Comparison of ENCODE assay signal across 7 cellular contexts in genomic region chr20:44965651-44966029, GRCh38. TPM values are rescaled to one million over a fixed set of nuclear protein-coding genes. Genes with fewer than 3 reads are reported as not detected.
DNase-seq lines count a peak whose midpoint lies in the region; ATAC-seq and TF ChIP-seq lines count a peak whose summit lies in the region.

No MANE protein-coding gene starts in this region.

- H3K4me1 ChIP-seq in HUES48 (ENCODE audit: control insufficient read depth, insufficient read depth, low read length) (peaks cover 29% of the 10 kb centered on the region), iPS-20b (ENCODE audit: insufficient read depth, low read length) (peaks cover 14% of the 10 kb centered on the region; the same call in 1 of the 2 replicates), stomach (peaks cover 14 to 46% (median 42%) of the 10 kb centered on the region in 4 donors)

- no peaks in the 10 kb centered on the region for H3K9me3 Mint-ChIP-seq in activated naive CD8-positive, alpha-beta T cell (ENCODE audit: low read depth)

- H3K4me3 ChIP-seq in HUES48 (ENCODE audit: low read depth, low read length), result peak overlapping the region; percentile 88
- peak overlapping the region; percentile 92 for H3K4me3 ChIP-seq in iPS-20b (ENCODE audit: low read length)
- H3K4me3 ChIP-seq in stomach, result peak overlapping the region; percentile 73 to 93 (median 82)

- no peak for TF ChIP-seq POLR2A in stomach (IDR thresholded peaks at IDR 0.05)

- H3K9ac ChIP-seq in HUES48 (ENCODE audit: low read depth, low read length) (peak overlapping the region; percentile 32; the same call in 1 of the 2 replicates), iPS-20b (ENCODE audit: low read depth, low read length) (peak overlapping the region; percentile 52; the same call in 1 of the 2 replicates)

- H3K27ac ChIP-seq in HUES48 (ENCODE audit: low read depth, low read length), result peak overlapping the region; percentile 77
- H3K27ac ChIP-seq in iPS-20b (ENCODE audit: low read length), result no peak overlapping the region
- H3K27ac ChIP-seq in stomach, result peak overlapping the region; percentile 82 to 91 (median 90)

- intact Hi-C loops in stomach (cut with DNase I; ENCODE audit: low total_unique reads), result no loop called here

- no peak for DNase-seq in stomach
- DNase-seq in NCI-H2196 treated with DMSO at 0.1 percent for 48 hours (lab: John Stamatoyannopoulos, UW; ENCODE audit: unreplicated experiment), result no peak

- peaks cover 42% of the 10 kb centered on the region for H3K27me3 ChIP-seq in HUES48 (ENCODE audit: control insufficient read depth, insufficient read depth, low read length)
- H3K27me3 ChIP-seq in iPS-20b (ENCODE audit: insufficient read depth, low read length), result peaks cover 40% of the 10 kb centered on the region
- no peaks in the 10 kb centered on the region for H3K27me3 ChIP-seq in stomach

- H3K27me3 Mint-ChIP-seq in activated naive CD8-positive, alpha-beta T cell, result no peaks in the 10 kb centered on the region

- 25 to 33% (median 32%) methylated on average over 5 of the region's 5 CpGs for WGBS in stomach, 5 donors

- H3K27ac Mint-ChIP-seq in activated naive CD8-positive, alpha-beta T cell, result peak overlapping the region; percentile 99

- H3K4me3 Mint-ChIP-seq in activated naive CD8-positive, alpha-beta T cell, result peak overlapping the region; percentile 98

- H3K9me3 ChIP-seq in HUES48 (ENCODE audit: control insufficient read depth, insufficient read depth, low read length) (no peaks in the 10 kb centered on the region), iPS-20b (ENCODE audit: insufficient read depth, low read depth, low read length) (no peaks in the 10 kb centered on the region), stomach (no peaks in the 10 kb centered on the region)

- TF ChIP-seq EP300 in stomach (IDR thresholded peaks at IDR 0.05), result no peak

- H3K36me3 ChIP-seq in HUES48 (ENCODE audit: control insufficient read depth, insufficient read depth, low read length) (no peaks in the 10 kb centered on the region), iPS-20b (ENCODE audit: insufficient read depth, low read depth, low read length) (no peaks in the 10 kb centered on the region), stomach (no peaks in the 10 kb centered on the region)

- no peak for ATAC-seq in HG02973 (IDR thresholded peaks at IDR 0.05; ENCODE audit: unreplicated experiment)
- ATAC-seq in GM18861 (IDR thresholded peaks at IDR 0.05; ENCODE audit: unreplicated experiment), result no peak

- H3K36me3 Mint-ChIP-seq in activated naive CD8-positive, alpha-beta T cell, result peaks cover 12% of the 10 kb centered on the region

- peaks cover 59% of the 10 kb centered on the region for H3K4me1 Mint-ChIP-seq in activated naive CD8-positive, alpha-beta T cell (ENCODE audit: low read depth)

- TF ChIP-seq CTCF in stomach (IDR thresholded peaks at IDR 0.05), result no peak

RNA-seq across cellular contexts. Expression of gene STK4, which starts 0.7 kb away (rescaled TPM):
- 10 to 100 TPM; 16.5 to 49.6 (median 22.3) TPM for total RNA-seq in stomach
- polyA plus RNA-seq in stomach, result 1 to 10 TPM; 4.8 to 6.5 (median 6.4) TPM

RNA-seq across cellular contexts. Expression of gene TOMM34, which starts 5.4 kb away (rescaled TPM):
- total RNA-seq in stomach, result 10 to 100 TPM in 1 of 5 donors, 1 to 10 TPM in 4; 1.7 to 11.6 (median 4.9) TPM
- polyA plus RNA-seq in stomach, result 10 to 100 TPM; 14.4 to 15.7 (median 15.4) TPM

RNA-seq across cellular contexts. Expression of gene PABPC1L, which starts 55.8 kb away (rescaled TPM):
- total RNA-seq in stomach, result 100 to 1,000 TPM in 1 of 5 donors, 10 to 100 TPM in 3, 1 to 10 TPM in 1; 8.6 to 106 (median 32.0) TPM
- polyA plus RNA-seq in stomach, result 10 to 100 TPM; 15.0 to 38.9 (median 23.3) TPM
